ENCODE assay signal across 1 cellular context in the genomic region with DNA sequence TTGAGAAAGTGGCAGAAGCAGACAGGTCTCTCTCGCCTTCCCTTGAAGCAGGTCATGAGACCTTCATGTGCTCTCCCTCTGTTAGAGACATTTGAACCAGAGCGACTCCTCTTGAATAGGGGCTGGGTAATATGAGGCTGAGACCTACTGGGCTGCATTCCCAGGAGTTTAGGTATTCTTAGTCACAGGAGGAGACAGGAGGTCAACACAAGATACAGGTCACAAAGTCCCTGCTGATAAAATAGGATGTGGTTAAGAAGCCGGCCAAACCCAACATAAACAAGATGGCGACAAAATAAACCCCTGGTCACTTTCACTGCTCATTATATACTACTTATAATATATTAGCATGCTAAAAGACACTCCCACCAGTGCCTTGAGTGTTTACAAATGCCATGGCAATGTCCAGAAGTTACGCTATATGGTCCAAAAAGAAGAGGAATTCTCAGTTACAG.
A peak's percentile ranks its signal among the peaks of the same experiment; 100 is the strongest.
TF ChIP-seq lines count a peak whose summit lies in the region.

No MANE protein-coding gene starts in this region.

TF ChIP-seq in K562, 482 proteins besides CTCF, POLR2A, EP300 and RAD21 (continued from another document and continues in another):
- TF ChIP-seq, protein P1, sequence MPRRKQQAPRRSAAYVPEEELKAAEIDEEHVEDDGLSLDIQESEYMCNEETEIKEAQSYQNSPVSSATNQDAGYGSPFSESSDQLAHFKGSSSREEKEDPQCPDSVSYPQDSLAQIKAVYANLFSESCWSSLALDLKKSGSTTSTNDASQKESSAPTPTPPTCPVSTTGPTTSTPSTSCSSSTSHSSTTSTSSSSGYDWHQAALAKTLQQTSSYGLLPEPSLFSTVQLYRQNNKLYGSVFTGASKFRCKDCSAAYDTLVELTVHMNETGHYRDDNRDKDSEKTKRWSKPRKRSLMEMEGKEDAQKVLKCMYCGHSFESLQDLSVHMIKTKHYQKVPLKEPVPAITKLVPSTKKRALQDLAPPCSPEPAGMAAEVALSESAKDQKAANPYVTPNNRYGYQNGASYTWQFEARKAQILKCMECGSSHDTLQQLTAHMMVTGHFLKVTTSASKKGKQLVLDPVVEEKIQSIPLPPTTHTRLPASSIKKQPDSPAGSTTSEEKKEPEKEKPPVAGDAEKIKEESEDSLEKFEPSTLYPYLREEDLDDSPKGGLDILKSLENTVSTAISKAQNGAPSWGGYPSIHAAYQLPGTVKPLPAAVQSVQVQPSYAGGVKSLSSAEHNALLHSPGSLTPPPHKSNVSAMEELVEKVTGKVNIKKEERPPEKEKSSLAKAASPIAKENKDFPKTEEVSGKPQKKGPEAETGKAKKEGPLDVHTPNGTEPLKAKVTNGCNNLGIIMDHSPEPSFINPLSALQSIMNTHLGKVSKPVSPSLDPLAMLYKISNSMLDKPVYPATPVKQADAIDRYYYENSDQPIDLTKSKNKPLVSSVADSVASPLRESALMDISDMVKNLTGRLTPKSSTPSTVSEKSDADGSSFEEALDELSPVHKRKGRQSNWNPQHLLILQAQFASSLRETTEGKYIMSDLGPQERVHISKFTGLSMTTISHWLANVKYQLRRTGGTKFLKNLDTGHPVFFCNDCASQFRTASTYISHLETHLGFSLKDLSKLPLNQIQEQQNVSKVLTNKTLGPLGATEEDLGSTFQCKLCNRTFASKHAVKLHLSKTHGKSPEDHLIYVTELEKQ (CRISPR knock-in tag; IDR thresholded peaks at IDR 0.05): no peak
- TF ChIP-seq FOXK1 (CRISPR knock-in tag; IDR thresholded peaks at IDR 0.05; ENCODE audit: borderline replicate concordance): no peak
- no peak for TF ChIP-seq RFX7 (CRISPR knock-in tag; IDR thresholded peaks at IDR 0.05)
- TF ChIP-seq TCF3 (CRISPR knock-in tag; IDR thresholded peaks at IDR 0.05): peak; percentile 53
- TF ChIP-seq ARNT (IDR thresholded peaks at IDR 0.05): 0 out of 4 replicates have a peak, but pooled peaks of 1 of the 2 experiments have one; percentile 24
- TF ChIP-seq ZNF584 (CRISPR knock-in tag; IDR thresholded peaks at IDR 0.05; ENCODE audit: low read depth): peak; percentile 3; the same call in 1 of the 2 replicates
- no peak for TF ChIP-seq ZNF174 (CRISPR knock-in tag; IDR thresholded peaks at IDR 0.05)
- TF ChIP-seq, protein P2, sequence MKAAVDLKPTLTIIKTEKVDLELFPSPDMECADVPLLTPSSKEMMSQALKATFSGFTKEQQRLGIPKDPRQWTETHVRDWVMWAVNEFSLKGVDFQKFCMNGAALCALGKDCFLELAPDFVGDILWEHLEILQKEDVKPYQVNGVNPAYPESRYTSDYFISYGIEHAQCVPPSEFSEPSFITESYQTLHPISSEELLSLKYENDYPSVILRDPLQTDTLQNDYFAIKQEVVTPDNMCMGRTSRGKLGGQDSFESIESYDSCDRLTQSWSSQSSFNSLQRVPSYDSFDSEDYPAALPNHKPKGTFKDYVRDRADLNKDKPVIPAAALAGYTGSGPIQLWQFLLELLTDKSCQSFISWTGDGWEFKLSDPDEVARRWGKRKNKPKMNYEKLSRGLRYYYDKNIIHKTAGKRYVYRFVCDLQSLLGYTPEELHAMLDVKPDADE (conservative IDR thresholded peaks at IDR 0.05; ENCODE audit: control insufficient read depth, low read depth, low read length): no peak
- no peak for TF ChIP-seq HCFC1 (IDR thresholded peaks at IDR 0.05; ENCODE audit: low read depth, low read length)
- TF ChIP-seq, protein P3, sequence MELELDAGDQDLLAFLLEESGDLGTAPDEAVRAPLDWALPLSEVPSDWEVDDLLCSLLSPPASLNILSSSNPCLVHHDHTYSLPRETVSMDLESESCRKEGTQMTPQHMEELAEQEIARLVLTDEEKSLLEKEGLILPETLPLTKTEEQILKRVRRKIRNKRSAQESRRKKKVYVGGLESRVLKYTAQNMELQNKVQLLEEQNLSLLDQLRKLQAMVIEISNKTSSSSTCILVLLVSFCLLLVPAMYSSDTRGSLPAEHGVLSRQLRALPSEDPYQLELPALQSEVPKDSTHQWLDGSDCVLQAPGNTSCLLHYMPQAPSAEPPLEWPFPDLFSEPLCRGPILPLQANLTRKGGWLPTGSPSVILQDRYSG (tag; conservative IDR thresholded peaks at IDR 0.05; ENCODE audit: low read depth): no peak; the same call in 1 of the 2 replicates
- TF ChIP-seq NFYB (IDR thresholded peaks at IDR 0.05; ENCODE audit: extremely low read depth, insufficient read length): no peak
- TF ChIP-seq, protein P4, sequence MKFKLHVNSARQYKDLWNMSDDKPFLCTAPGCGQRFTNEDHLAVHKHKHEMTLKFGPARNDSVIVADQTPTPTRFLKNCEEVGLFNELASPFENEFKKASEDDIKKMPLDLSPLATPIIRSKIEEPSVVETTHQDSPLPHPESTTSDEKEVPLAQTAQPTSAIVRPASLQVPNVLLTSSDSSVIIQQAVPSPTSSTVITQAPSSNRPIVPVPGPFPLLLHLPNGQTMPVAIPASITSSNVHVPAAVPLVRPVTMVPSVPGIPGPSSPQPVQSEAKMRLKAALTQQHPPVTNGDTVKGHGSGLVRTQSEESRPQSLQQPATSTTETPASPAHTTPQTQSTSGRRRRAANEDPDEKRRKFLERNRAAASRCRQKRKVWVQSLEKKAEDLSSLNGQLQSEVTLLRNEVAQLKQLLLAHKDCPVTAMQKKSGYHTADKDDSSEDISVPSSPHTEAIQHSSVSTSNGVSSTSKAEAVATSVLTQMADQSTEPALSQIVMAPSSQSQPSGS (CRISPR knock-in tag; IDR thresholded peaks at IDR 0.05): no peak
- peak; percentile 24; the same call in 1 of the 2 replicates for TF ChIP-seq CTBP1 (IDR thresholded peaks at IDR 0.05; ENCODE audit: borderline replicate concordance)
- TF ChIP-seq GABPA (tag; conservative IDR thresholded peaks at IDR 0.05; ENCODE audit: low read depth): peak; percentile 63
- no peak for TF ChIP-seq ZNF282 (CRISPR knock-in tag; IDR thresholded peaks at IDR 0.05)
- TF ChIP-seq, protein P5, sequence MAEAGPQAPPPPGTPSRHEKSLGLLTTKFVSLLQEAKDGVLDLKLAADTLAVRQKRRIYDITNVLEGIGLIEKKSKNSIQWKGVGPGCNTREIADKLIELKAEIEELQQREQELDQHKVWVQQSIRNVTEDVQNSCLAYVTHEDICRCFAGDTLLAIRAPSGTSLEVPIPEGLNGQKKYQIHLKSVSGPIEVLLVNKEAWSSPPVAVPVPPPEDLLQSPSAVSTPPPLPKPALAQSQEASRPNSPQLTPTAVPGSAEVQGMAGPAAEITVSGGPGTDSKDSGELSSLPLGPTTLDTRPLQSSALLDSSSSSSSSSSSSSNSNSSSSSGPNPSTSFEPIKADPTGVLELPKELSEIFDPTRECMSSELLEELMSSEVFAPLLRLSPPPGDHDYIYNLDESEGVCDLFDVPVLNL (CRISPR knock-in tag; IDR thresholded peaks at IDR 0.05; ENCODE audit: low read depth): no peak
- TF ChIP-seq, protein P6, sequence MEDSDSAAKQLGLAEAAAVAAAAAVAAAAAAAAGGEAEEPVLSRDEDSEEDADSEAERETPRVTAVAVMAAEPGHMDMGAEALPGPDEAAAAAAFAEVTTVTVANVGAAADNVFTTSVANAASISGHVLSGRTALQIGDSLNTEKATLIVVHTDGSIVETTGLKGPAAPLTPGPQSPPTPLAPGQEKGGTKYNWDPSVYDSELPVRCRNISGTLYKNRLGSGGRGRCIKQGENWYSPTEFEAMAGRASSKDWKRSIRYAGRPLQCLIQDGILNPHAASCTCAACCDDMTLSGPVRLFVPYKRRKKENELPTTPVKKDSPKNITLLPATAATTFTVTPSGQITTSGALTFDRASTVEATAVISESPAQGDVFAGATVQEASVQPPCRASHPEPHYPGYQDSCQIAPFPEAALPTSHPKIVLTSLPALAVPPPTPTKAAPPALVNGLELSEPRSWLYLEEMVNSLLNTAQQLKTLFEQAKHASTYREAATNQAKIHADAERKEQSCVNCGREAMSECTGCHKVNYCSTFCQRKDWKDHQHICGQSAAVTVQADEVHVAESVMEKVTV (CRISPR knock-in tag; IDR thresholded peaks at IDR 0.05): no peak
- TF ChIP-seq CBFB (CRISPR knock-in tag; IDR thresholded peaks at IDR 0.05): no peak; the same call in 1 of the 2 replicates
- TF ChIP-seq ZNF589 (CRISPR knock-in tag; IDR thresholded peaks at IDR 0.05; ENCODE audit: low read depth): peak; percentile 76; the same call in 1 of the 2 replicates
- no peak for TF ChIP-seq ZNF586 (CRISPR knock-in tag; conservative IDR thresholded peaks at IDR 0.05)
- no peak for TF ChIP-seq TBP (optimal IDR thresholded peaks at IDR 0.05; ENCODE audit: low read depth, low read length)
- TF ChIP-seq FOSL1 (tag; conservative IDR thresholded peaks at IDR 0.05): peak; percentile 69; the same call in 1 of the 2 replicates
- no peak for TF ChIP-seq C11orf30 (IDR thresholded peaks at IDR 0.05; ENCODE audit: low read depth)
- TF ChIP-seq, protein P7, sequence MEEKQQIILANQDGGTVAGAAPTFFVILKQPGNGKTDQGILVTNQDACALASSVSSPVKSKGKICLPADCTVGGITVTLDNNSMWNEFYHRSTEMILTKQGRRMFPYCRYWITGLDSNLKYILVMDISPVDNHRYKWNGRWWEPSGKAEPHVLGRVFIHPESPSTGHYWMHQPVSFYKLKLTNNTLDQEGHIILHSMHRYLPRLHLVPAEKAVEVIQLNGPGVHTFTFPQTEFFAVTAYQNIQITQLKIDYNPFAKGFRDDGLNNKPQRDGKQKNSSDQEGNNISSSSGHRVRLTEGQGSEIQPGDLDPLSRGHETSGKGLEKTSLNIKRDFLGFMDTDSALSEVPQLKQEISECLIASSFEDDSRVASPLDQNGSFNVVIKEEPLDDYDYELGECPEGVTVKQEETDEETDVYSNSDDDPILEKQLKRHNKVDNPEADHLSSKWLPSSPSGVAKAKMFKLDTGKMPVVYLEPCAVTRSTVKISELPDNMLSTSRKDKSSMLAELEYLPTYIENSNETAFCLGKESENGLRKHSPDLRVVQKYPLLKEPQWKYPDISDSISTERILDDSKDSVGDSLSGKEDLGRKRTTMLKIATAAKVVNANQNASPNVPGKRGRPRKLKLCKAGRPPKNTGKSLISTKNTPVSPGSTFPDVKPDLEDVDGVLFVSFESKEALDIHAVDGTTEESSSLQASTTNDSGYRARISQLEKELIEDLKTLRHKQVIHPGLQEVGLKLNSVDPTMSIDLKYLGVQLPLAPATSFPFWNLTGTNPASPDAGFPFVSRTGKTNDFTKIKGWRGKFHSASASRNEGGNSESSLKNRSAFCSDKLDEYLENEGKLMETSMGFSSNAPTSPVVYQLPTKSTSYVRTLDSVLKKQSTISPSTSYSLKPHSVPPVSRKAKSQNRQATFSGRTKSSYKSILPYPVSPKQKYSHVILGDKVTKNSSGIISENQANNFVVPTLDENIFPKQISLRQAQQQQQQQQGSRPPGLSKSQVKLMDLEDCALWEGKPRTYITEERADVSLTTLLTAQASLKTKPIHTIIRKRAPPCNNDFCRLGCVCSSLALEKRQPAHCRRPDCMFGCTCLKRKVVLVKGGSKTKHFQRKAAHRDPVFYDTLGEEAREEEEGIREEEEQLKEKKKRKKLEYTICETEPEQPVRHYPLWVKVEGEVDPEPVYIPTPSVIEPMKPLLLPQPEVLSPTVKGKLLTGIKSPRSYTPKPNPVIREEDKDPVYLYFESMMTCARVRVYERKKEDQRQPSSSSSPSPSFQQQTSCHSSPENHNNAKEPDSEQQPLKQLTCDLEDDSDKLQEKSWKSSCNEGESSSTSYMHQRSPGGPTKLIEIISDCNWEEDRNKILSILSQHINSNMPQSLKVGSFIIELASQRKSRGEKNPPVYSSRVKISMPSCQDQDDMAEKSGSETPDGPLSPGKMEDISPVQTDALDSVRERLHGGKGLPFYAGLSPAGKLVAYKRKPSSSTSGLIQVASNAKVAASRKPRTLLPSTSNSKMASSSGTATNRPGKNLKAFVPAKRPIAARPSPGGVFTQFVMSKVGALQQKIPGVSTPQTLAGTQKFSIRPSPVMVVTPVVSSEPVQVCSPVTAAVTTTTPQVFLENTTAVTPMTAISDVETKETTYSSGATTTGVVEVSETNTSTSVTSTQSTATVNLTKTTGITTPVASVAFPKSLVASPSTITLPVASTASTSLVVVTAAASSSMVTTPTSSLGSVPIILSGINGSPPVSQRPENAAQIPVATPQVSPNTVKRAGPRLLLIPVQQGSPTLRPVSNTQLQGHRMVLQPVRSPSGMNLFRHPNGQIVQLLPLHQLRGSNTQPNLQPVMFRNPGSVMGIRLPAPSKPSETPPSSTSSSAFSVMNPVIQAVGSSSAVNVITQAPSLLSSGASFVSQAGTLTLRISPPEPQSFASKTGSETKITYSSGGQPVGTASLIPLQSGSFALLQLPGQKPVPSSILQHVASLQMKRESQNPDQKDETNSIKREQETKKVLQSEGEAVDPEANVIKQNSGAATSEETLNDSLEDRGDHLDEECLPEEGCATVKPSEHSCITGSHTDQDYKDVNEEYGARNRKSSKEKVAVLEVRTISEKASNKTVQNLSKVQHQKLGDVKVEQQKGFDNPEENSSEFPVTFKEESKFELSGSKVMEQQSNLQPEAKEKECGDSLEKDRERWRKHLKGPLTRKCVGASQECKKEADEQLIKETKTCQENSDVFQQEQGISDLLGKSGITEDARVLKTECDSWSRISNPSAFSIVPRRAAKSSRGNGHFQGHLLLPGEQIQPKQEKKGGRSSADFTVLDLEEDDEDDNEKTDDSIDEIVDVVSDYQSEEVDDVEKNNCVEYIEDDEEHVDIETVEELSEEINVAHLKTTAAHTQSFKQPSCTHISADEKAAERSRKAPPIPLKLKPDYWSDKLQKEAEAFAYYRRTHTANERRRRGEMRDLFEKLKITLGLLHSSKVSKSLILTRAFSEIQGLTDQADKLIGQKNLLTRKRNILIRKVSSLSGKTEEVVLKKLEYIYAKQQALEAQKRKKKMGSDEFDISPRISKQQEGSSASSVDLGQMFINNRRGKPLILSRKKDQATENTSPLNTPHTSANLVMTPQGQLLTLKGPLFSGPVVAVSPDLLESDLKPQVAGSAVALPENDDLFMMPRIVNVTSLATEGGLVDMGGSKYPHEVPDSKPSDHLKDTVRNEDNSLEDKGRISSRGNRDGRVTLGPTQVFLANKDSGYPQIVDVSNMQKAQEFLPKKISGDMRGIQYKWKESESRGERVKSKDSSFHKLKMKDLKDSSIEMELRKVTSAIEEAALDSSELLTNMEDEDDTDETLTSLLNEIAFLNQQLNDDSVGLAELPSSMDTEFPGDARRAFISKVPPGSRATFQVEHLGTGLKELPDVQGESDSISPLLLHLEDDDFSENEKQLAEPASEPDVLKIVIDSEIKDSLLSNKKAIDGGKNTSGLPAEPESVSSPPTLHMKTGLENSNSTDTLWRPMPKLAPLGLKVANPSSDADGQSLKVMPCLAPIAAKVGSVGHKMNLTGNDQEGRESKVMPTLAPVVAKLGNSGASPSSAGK (IDR thresholded peaks at IDR 0.05): peak; percentile 71
- no peak for TF ChIP-seq RB1 (IDR thresholded peaks at IDR 0.05; ENCODE audit: low read depth)
- no peak for TF ChIP-seq IFI16 (CRISPR knock-in tag; IDR thresholded peaks at IDR 0.05)
- TF ChIP-seq CXXC5 (CRISPR knock-in tag; IDR thresholded peaks at IDR 0.05): no peak
- TF ChIP-seq, protein P8, sequence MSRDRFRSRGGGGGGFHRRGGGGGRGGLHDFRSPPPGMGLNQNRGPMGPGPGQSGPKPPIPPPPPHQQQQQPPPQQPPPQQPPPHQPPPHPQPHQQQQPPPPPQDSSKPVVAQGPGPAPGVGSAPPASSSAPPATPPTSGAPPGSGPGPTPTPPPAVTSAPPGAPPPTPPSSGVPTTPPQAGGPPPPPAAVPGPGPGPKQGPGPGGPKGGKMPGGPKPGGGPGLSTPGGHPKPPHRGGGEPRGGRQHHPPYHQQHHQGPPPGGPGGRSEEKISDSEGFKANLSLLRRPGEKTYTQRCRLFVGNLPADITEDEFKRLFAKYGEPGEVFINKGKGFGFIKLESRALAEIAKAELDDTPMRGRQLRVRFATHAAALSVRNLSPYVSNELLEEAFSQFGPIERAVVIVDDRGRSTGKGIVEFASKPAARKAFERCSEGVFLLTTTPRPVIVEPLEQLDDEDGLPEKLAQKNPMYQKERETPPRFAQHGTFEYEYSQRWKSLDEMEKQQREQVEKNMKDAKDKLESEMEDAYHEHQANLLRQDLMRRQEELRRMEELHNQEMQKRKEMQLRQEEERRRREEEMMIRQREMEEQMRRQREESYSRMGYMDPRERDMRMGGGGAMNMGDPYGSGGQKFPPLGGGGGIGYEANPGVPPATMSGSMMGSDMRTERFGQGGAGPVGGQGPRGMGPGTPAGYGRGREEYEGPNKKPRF (IDR thresholded peaks at IDR 0.05; ENCODE audit: low read depth, low read length): no peak
- TF ChIP-seq ZEB2 (IDR thresholded peaks at IDR 0.05): peak; percentile 24; the same call in 1 of the 2 replicates
- no peak for TF ChIP-seq ZNF436 (CRISPR knock-in tag; IDR thresholded peaks at IDR 0.05)
